In the genomic region with DNA sequence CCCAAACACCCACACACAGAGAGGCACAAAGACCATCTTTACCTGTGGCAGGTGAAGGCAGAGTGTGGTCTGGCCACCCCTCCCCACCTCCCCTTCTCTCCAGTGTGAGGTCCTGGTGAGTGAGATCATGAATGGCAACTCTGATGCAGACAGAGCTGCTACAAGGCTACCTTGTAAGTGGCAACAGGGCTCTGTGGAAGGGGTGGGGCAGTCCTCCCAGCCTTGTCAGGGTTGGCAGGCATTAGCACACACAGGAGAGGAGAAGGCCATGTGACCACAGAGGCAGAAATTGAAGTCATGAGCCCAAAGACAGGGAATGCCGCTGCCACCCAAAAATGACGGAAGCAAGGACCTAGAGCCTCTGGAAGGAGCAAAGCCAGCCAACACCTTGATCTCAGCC, we compare ENCODE assay signal across 12 cellular contexts. TPM values are rescaled to one million over a fixed set of nuclear protein-coding genes. Genes with fewer than 3 reads are reported as not detected.
DNase-seq lines count a peak whose midpoint lies in the region; ATAC-seq and TF ChIP-seq lines count a peak whose summit lies in the region.
"Had no signal": no experiment of that assay in that cellular context is flagged by ENCODE, and none has a peak within 500 bp of the region (broad histone marks: within the 10 kb centered on the region; RNA-seq: fewer than 3 reads in every experiment).

No MANE protein-coding gene starts in this region.

- peak overlapping the region; percentile 74 for H3K27ac Mint-ChIP-seq in endodermal cell
- H3K27ac Mint-ChIP-seq in osteocyte (ENCODE audit: unreplicated experiment): peak overlapping the region; percentile 86
- H3K27ac Mint-ChIP-seq: stimulated activated naive CD8-positive, alpha-beta T cell treated with anti-CD3 and anti-CD28 coated beads, Interleukin-15, Interleukin-2, amounts not matched to agents 100 ng/mL and 50 ng/mL, for 24 hours had no signal

- H3K27ac ChIP-seq in ACC112 (ENCODE audit: low read depth, low read length): peak overlapping the region; percentile 73
- no peak overlapping the region for H3K27ac ChIP-seq in endodermal cell (ENCODE audit: low read depth, low read length)
- peak overlapping the region in 2 of 4 donors; percentile 65 to 85 for H3K27ac ChIP-seq in Peyer's patch

- H3K27me3 Mint-ChIP-seq in endodermal cell (ENCODE audit: insufficient read depth): no peaks in the 10 kb centered on the region
- no peaks in the 10 kb centered on the region for H3K27me3 Mint-ChIP-seq in osteocyte (ENCODE audit: unreplicated experiment)

- H3K4me3 ChIP-seq in ACC112 (ENCODE audit: low read depth, low read length) (peak overlapping the region; percentile 67), MG63 (no peak overlapping the region), endodermal cell (ENCODE audit: low read length) (no peak overlapping the region), Peyer's patch (no peak overlapping the region)

- H3K9me3 ChIP-seq in MG63 (no peaks in the 10 kb centered on the region), endodermal cell (ENCODE audit: control insufficient read depth, low read length) (no peaks in the 10 kb centered on the region), Peyer's patch (no peaks in the 10 kb centered on the region)

- 96 to 100% methylated on average over 2 of the region's 2 CpGs for WGBS in endodermal cell (ENCODE audit: insufficient coverage in 1 of 2, insufficient read length in 1 of 2), 2 experiments

- H3K27me3 ChIP-seq in ACC112 (ENCODE audit: insufficient read depth, low read length): no peaks in the 10 kb centered on the region
- H3K27me3 ChIP-seq in MG63: no peaks in the 10 kb centered on the region
- no peaks in the 10 kb centered on the region for H3K27me3 ChIP-seq in endodermal cell (ENCODE audit: control insufficient read depth, insufficient read depth, low read length, poor library complexity, severe bottlenecking)
- no peaks in the 10 kb centered on the region for H3K27me3 ChIP-seq in Peyer's patch

- peaks cover 20% of the 10 kb centered on the region for H3K4me1 Mint-ChIP-seq in endodermal cell
- H3K4me1 Mint-ChIP-seq in osteocyte (ENCODE audit: unreplicated experiment): peaks cover 43% of the 10 kb centered on the region

- no peak overlapping the region for H2AFZ ChIP-seq in ACC112 (ENCODE audit: low read length, unreplicated experiment)

- no peaks in the 10 kb centered on the region for H3K79me2 ChIP-seq in ACC112 (ENCODE audit: control insufficient read depth, insufficient read depth, low read length, unreplicated experiment)

- H3K4me1 ChIP-seq in ACC112 (ENCODE audit: control insufficient read depth, insufficient read depth, low read length, unreplicated experiment): peaks cover 44% of the 10 kb centered on the region
- peaks cover 6% of the 10 kb centered on the region for H3K4me1 ChIP-seq in endodermal cell (ENCODE audit: control insufficient read depth, insufficient read depth, low read length)
- H3K4me1 ChIP-seq in Peyer's patch: peaks cover 0 to 17% (median 2%) of the 10 kb centered on the region in 4 donors

- DNase-seq in MG63 (peak; percentile 35), endodermal cell (peak; percentile 63), osteocyte (ENCODE audit: extremely low spot score, unreplicated experiment) (no peak), Peyer's patch (no peak)
- no peak for DNase-seq in activated CD4-positive, alpha-beta T cell treated with anti-CD3 and anti-CD28 coated beads, Interleukin-2, amount 50 U/mL, for 4 hours
- DNase-seq: activated T-cell treated with anti-CD3 and anti-CD28 coated beads for 4 hours, NCI-H2081 treated with DMSO at 0.1 percent for 48 hours had no signal

- no peaks in the 10 kb centered on the region for H3K36me3 ChIP-seq in ACC112 (ENCODE audit: insufficient read depth, low read length)
- H3K36me3 ChIP-seq in MG63: no peaks in the 10 kb centered on the region
- H3K36me3 ChIP-seq in endodermal cell (ENCODE audit: control insufficient read depth, insufficient read depth, low read length): peaks cover 30% of the 10 kb centered on the region
- H3K36me3 ChIP-seq in Peyer's patch: no peaks in the 10 kb centered on the region

- TF ChIP-seq POLR2A in Peyer's patch (IDR thresholded peaks at IDR 0.05): no peak

- ATAC-seq in HG03039 (IDR thresholded peaks at IDR 0.05; ENCODE audit: unreplicated experiment) (no peak), GM18517 (IDR thresholded peaks at IDR 0.05; ENCODE audit: unreplicated experiment) (no peak)

- no peak overlapping the region for H3K9ac ChIP-seq in endodermal cell (ENCODE audit: extremely low read depth, low read length, poor library complexity, severe bottlenecking)

- H3K9me3 Mint-ChIP-seq in endodermal cell: no peaks in the 10 kb centered on the region
- peaks cover 5% of the 10 kb centered on the region for H3K9me3 Mint-ChIP-seq in osteocyte (ENCODE audit: unreplicated experiment)
- H3K9me3 Mint-ChIP-seq: neural crest cell; stimulated activated naive CD8-positive, alpha-beta T cell treated with anti-CD3 and anti-CD28 coated beads, Interleukin-15, Interleukin-2, amounts not matched to agents 100 ng/mL and 50 ng/mL, for 24 hours had no signal

- no peak for TF ChIP-seq CTCF in endodermal cell (conservative IDR thresholded peaks at IDR 0.05)
- TF ChIP-seq CTCF in osteocyte (IDR thresholded peaks at IDR 0.05): no peak
- no peak for TF ChIP-seq CTCF in Peyer's patch (IDR thresholded peaks at IDR 0.05)

- H3K36me3 Mint-ChIP-seq in endodermal cell (ENCODE audit: low read depth): peaks cover 94% of the 10 kb centered on the region
- H3K36me3 Mint-ChIP-seq in osteocyte (ENCODE audit: unreplicated experiment): no peaks in the 10 kb centered on the region

- H3K4me3 Mint-ChIP-seq in endodermal cell (no peak overlapping the region), osteocyte (ENCODE audit: unreplicated experiment) (no peak overlapping the region)
- H3K4me3 Mint-ChIP-seq: neural crest cell; stimulated activated naive CD8-positive, alpha-beta T cell treated with anti-CD3 and anti-CD28 coated beads, Interleukin-15, Interleukin-2, amounts not matched to agents 100 ng/mL and 50 ng/mL, for 24 hours had no signal

RNA-seq across cellular contexts. Expression of a gene that starts 30.7 kb away (rescaled TPM):
- total RNA-seq in MG63 (2014; rRNA removed; shearing (Covaris generic); ENCODE audit: low replicate concordance): 0.03 and 0.12 TPM in 2 replicates
- 100 to 1,000 TPM; 248 to 476 TPM for total RNA-seq in endodermal cell
- polyA plus RNA-seq in endodermal cell (2013, experiment 1 of 2): 2.9 TPM
- polyA plus RNA-seq in endodermal cell (2013, experiment 2 of 2): 4.7 TPM
- 0.13 and 0.31 TPM in 2 replicates for total RNA-seq in osteocyte
- total RNA-seq in Peyer's patch: 10 to 100 TPM; 21.5 to 98.2 (median 62.7) TPM

Comparison
In these comparisons a context has a peak if more than half of its experiments do, and no peak if none do; other contexts are left out.
1. DNase-seq: peak in MG63 (single experiment) and endodermal cell (single experiment); none in osteocyte (single experiment), Peyer's patch (0 of 3) and activated CD4-positive, alpha-beta T cell treated with anti-CD3 and anti-CD28 coated beads, Interleukin-2, amount 50 U/mL, for 4 hours (0 of 2).
2. RNA of a gene that starts 30.7 kb away (total RNA-seq): 248 to 476 TPM in endodermal cell and 21.5 to 98.2 TPM in Peyer's patch; 0.13 to 0.31 TPM in osteocyte and 0.03 to 0.12 TPM in MG63; every median in the first group is over 10 times any median in the second.